Comparison of ENCODE assay signal across 1 cellular context in the genomic region with DNA sequence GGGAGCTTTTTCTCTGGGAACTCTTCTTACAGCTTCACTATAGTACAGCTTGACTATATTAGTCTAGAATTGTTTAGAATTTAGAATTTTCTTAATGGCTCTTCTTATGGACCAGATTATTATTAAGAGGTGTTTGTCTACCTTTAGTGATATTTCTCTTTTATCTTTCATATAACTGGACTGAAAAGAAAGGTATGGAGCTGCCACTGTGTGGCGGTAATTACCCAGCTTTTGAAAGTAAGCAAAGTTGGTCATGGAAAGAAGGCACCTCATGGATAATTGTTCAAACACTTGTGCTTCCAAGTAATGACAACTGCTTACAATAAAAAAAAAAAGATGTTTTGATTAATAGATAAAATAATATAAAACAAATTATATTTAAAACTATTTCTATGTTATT.
TF ChIP-seq lines count a peak whose summit lies in the region.

No MANE protein-coding gene starts in this region.

TF ChIP-seq in Ishikawa, 13 proteins besides CTCF, POLR2A, EP300 and RAD21 (continued from another document):
- TF ChIP-seq, protein P1, sequence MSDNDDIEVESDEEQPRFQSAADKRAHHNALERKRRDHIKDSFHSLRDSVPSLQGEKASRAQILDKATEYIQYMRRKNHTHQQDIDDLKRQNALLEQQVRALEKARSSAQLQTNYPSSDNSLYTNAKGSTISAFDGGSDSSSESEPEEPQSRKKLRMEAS (IDR thresholded peaks at IDR 0.05) = no peak
- TF ChIP-seq, protein P2, sequence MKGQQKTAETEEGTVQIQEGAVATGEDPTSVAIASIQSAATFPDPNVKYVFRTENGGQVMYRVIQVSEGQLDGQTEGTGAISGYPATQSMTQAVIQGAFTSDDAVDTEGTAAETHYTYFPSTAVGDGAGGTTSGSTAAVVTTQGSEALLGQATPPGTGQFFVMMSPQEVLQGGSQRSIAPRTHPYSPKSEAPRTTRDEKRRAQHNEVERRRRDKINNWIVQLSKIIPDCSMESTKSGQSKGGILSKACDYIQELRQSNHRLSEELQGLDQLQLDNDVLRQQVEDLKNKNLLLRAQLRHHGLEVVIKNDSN (IDR thresholded peaks at IDR 0.05) = no peak
- TF ChIP-seq CREB1 (IDR thresholded peaks at IDR 0.05; ENCODE audit: low read depth) = no peak
- no peak for TF ChIP-seq TEAD4 (IDR thresholded peaks at IDR 0.05)
- TF ChIP-seq EGR1 (IDR thresholded peaks at IDR 0.05) = no peak
